In the genomic region with DNA sequence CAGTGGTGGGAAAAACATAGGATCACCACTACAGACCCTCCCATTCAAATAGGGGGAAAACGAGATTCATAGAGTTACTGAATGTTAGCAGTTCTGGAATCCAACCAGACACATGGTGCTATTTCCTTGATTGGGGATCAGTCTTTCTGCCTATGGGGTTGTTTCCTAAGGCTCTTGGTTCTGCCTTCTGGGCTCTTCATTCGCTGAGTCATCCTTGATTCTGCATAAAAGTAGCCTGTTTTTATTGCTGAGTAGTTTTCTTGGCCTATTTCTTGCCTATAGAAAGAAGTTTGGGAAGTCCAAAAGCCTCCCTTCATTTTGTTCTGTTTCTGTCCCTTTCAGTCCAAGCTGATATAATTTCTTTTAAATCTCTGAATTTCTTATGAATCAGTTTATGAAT, we compare ENCODE assay signal across 16 cellular contexts.
DNase-seq lines count a peak whose midpoint lies in the region; ATAC-seq, FAIRE-seq and TF ChIP-seq lines count a peak whose summit lies in the region.
"Had no signal": no experiment of that assay in that cellular context is flagged by ENCODE, and none has a peak within 500 bp of the region (broad histone marks: within the 10 kb centered on the region; RNA-seq: fewer than 3 reads in every experiment).

No MANE protein-coding gene starts in this region.

- DNase-seq in Caki2 (ENCODE audit: low read depth) (peak; percentile 48), K562 (ENCODE audit: extremely low read depth in 1 of 4, low spot score in 3 of 4) (peak; percentile 24 to 59 (median 46)), T-helper 17 cell (no peak)
- DNase-seq in natural killer cell treated with Interleukin-12 subunit alpha and Interleukin-12 subunit beta and Interleukin-15 and Interleukin-18, amount 100 ng/mL, for 72 hours (ENCODE audit: low spot score), result no peak
- DNase-seq in activated CD4-positive, alpha-beta T cell treated with anti-CD3 and anti-CD28 coated beads, Interleukin-2, amount 50 U/mL, for 48 hours, result no peak
- DNase-seq: activated CD8-positive, alpha-beta T cell treated with anti-CD3 and anti-CD28 coated beads for 36 hours; amygdala; cortex of kidney; foreskin keratinocyte; GOT3; NCI-H2227 treated with DMSO at 0.1 percent for 48 hours; stimulated activated naive CD4-positive, alpha-beta T cell had no signal

- H3K27me3 Mint-ChIP-seq in T-helper 17 cell, result no peaks in the 10 kb centered on the region
- H3K27me3 Mint-ChIP-seq in natural killer cell treated with Interleukin-12 subunit alpha and Interleukin-12 subunit beta and Interleukin-15 and Interleukin-18, amount 100 ng/mL, for 72 hours, result no peaks in the 10 kb centered on the region
- H3K27me3 Mint-ChIP-seq: activated CD8-positive, alpha-beta T cell treated with anti-CD3 and anti-CD28 coated beads for 36 hours had no signal

- H3K4me1 ChIP-seq in HUES64 (ENCODE audit: insufficient read depth, low read length), result peaks cover 50% of the 10 kb centered on the region
- peaks cover 2 to 9% of the 10 kb centered on the region in 2 experiments; a peak in 2 of 5 replicates for H3K4me1 ChIP-seq in K562 (replicated peaks in 1 of 2; ENCODE audit: control insufficient read depth in 2 of 2, insufficient read depth in 2 of 2, low read length in 2 of 2)
- H3K4me1 ChIP-seq in iPS-20b (ENCODE audit: insufficient read depth, low read length), result peaks cover 44% of the 10 kb centered on the region

- H3K9me1 ChIP-seq in K562 (ENCODE audit: control insufficient read depth, insufficient read depth, low read length), result no peaks in the 10 kb centered on the region

- TF ChIP-seq POLR2A in K562 (conservative IDR thresholded peaks at IDR 0.05), result no peak

- H3K36me3 ChIP-seq in HUES64 (ENCODE audit: insufficient read depth, low read length) (no peaks in the 10 kb centered on the region), K562 (ENCODE audit: control insufficient read depth, insufficient read depth, low read length) (no peaks in the 10 kb centered on the region), iPS-20b (ENCODE audit: insufficient read depth, low read depth, low read length) (no peaks in the 10 kb centered on the region)

- H3K36me3 Mint-ChIP-seq in T-helper 17 cell (ENCODE audit: low read depth), result no peaks in the 10 kb centered on the region
- no peaks in the 10 kb centered on the region for H3K36me3 Mint-ChIP-seq in natural killer cell treated with Interleukin-12 subunit alpha and Interleukin-12 subunit beta and Interleukin-15 and Interleukin-18, amount 100 ng/mL, for 72 hours

- no peak overlapping the region for H3K4me2 ChIP-seq in K562 (ENCODE audit: insufficient read depth, low read length)

- H3K4me3 Mint-ChIP-seq in T-helper 17 cell, result no peak overlapping the region
- H3K4me3 Mint-ChIP-seq in natural killer cell treated with Interleukin-12 subunit alpha and Interleukin-12 subunit beta and Interleukin-15 and Interleukin-18, amount 100 ng/mL, for 72 hours, result no peak overlapping the region
- H3K4me3 Mint-ChIP-seq: activated CD8-positive, alpha-beta T cell treated with anti-CD3 and anti-CD28 coated beads for 36 hours had no signal

- FAIRE-seq in K562 (lab: Jason Lieb, UNC), result peak; percentile 72

- no TSS peak for BruUV-seq in K562 (replicated peaks; lab: Mats Ljungman, UMichigan)

- peak overlapping the region; percentile 55 for H3K27ac ChIP-seq in HUES64 (ENCODE audit: low read depth, low read length)
- H3K27ac ChIP-seq in K562 (ENCODE audit: extremely low read depth, low read depth, low read length), result peak overlapping the region; percentile 60; the same call in 2 of the 3 replicates
- H3K27ac ChIP-seq in iPS-20b (ENCODE audit: low read length), result peak overlapping the region; percentile 19
- H3K27ac ChIP-seq: foreskin keratinocyte had no signal

- TF ChIP-seq RAD21 in K562 (CRISPR knock-in tag; conservative IDR thresholded peaks at IDR 0.05 in 1 of 2, IDR thresholded peaks at IDR 0.05 in 1 of 2), result no peak

- WGBS in HUES64, result 53% methylated on average over 2 of the region's 2 CpGs
- 8% methylated on average over 2 of the region's 2 CpGs for WGBS in K562 (ENCODE audit: insufficient coverage, low coverage, missing lambda C conversion rate)

- in situ Hi-C loops in Caki2 (cut with HindIII; ENCODE audit: low pct_unique_long_range_greater_than_20kb, low sequenced_read_pairs) (no loop called here), K562 (cut with MboI) (no loop called here)

- H3K4me3 ChIP-seq in HUES64 (ENCODE audit: low read length) (no peak overlapping the region), K562 (no peak overlapping the region), iPS-20b (ENCODE audit: low read length) (peak overlapping the region; percentile 7; the same call in 1 of the 2 replicates)

- H3K9ac ChIP-seq in HUES64 (ENCODE audit: low read depth, low read length), result peak overlapping the region; percentile 15; the same call in 1 of the 2 replicates
- no peak overlapping the region for H3K9ac ChIP-seq in K562 (ENCODE audit: insufficient read depth in 1 of 2, low read depth in 2 of 2, low read length in 2 of 2)
- no peak overlapping the region; the same call in 1 of the 2 replicates for H3K9ac ChIP-seq in iPS-20b (ENCODE audit: low read depth, low read length)

- ATAC-seq in K562 (peak; percentile 85), T-helper 17 cell (no peak), GM18868 (IDR thresholded peaks at IDR 0.05; ENCODE audit: unreplicated experiment) (no peak)
- ATAC-seq in natural killer cell treated with Interleukin-12 subunit alpha and Interleukin-12 subunit beta and Interleukin-15 and Interleukin-18, amount 100 ng/mL, for 72 hours, result no peak
- ATAC-seq: activated CD8-positive, alpha-beta T cell treated with anti-CD3 and anti-CD28 coated beads for 36 hours; foreskin keratinocyte; SK-N-SH treated with all-trans-retinoic acid at 6 μM for 48 hours had no signal

- H3K79me2 ChIP-seq in K562 (ENCODE audit: control insufficient read depth, insufficient read depth, low read length), result no peaks in the 10 kb centered on the region

- H3K27ac Mint-ChIP-seq in T-helper 17 cell, result no peak overlapping the region
- no peak overlapping the region for H3K27ac Mint-ChIP-seq in natural killer cell treated with Interleukin-12 subunit alpha and Interleukin-12 subunit beta and Interleukin-15 and Interleukin-18, amount 100 ng/mL, for 72 hours
- H3K27ac Mint-ChIP-seq: activated CD8-positive, alpha-beta T cell treated with anti-CD3 and anti-CD28 coated beads for 36 hours had no signal

- peak overlapping the region; percentile 37 for H2AFZ ChIP-seq in K562 (ENCODE audit: low read depth, low read length)

- H3K27me3 ChIP-seq in HUES64 (ENCODE audit: insufficient read depth, low read length), result no peaks in the 10 kb centered on the region
- no peaks in the 10 kb centered on the region for H3K27me3 ChIP-seq in K562 (ENCODE audit: control insufficient read depth in 2 of 2, insufficient read depth in 2 of 2, low read length in 2 of 2)
- H3K27me3 ChIP-seq in iPS-20b (ENCODE audit: insufficient read depth, low read length), result no peaks in the 10 kb centered on the region
- H3K27me3 ChIP-seq: foreskin keratinocyte had no signal

- POLR2A ChIA-PET in K562 (lab: Yijun Ruan, JAX), result interaction anchor here (0.6 to 1.4 kb wide), 7 partner anchors 9 to 575 kb away, joined by 3 to 8 read pairs (median 3); no protein-coding TSS in a partner anchor

- no peaks in the 10 kb centered on the region for H4K20me1 ChIP-seq in K562 (replicated peaks; ENCODE audit: control insufficient read depth, insufficient read depth, low read length)

- H3K4me1 Mint-ChIP-seq in T-helper 17 cell, result peaks cover 8% of the 10 kb centered on the region
- peaks cover 0 to 4% of the 10 kb centered on the region in 2 donors for H3K4me1 Mint-ChIP-seq in natural killer cell treated with Interleukin-12 subunit alpha and Interleukin-12 subunit beta and Interleukin-15 and Interleukin-18, amount 100 ng/mL, for 72 hours (ENCODE audit: low read depth in 2 of 2)

- TF ChIP-seq EP300 in K562 (IDR thresholded peaks at IDR 0.05; ENCODE audit: low read length), result no peak

- no peaks in the 10 kb centered on the region for H3K9me3 ChIP-seq in HUES64 (ENCODE audit: insufficient read depth, low read depth, low read length)
- no peaks in the 10 kb centered on the region for H3K9me3 ChIP-seq in K562 (replicated peaks; ENCODE audit: control insufficient read depth, insufficient read depth, low read depth, low read length)
- no peaks in the 10 kb centered on the region for H3K9me3 ChIP-seq in iPS-20b (ENCODE audit: insufficient read depth, low read depth, low read length)
- no peaks in the 10 kb centered on the region for H3K9me3 ChIP-seq in T-helper 17 cell (ENCODE audit: control insufficient read depth, low read length, poor library complexity, severe bottlenecking)

- CTCF ChIA-PET in K562 (lab: Yijun Ruan, JAX; ENCODE audit: low intra/inter-chr PET ratio), result no interaction called here

- no peak for TF ChIP-seq CTCF in K562 (IDR thresholded peaks at IDR 0.05 in 2 of 3, conservative IDR thresholded peaks at IDR 0.05 in 1 of 3; ENCODE audit: insufficient read depth in 2 of 3, low read depth in 1 of 3, low read length in 3 of 3)

- H3K9me3 Mint-ChIP-seq in natural killer cell treated with Interleukin-12 subunit alpha and Interleukin-12 subunit beta and Interleukin-15 and Interleukin-18, amount 100 ng/mL, for 72 hours, result no peaks in the 10 kb centered on the region
- H3K9me3 Mint-ChIP-seq: activated CD8-positive, alpha-beta T cell treated with anti-CD3 and anti-CD28 coated beads for 36 hours had no signal

- intact Hi-C loops in K562 (cut with micrococcal nuclease), result no loop called here

TF ChIP-seq in K562, 482 proteins besides CTCF, POLR2A, EP300 and RAD21 (continues in another document):
- TF ChIP-seq ZNF583 (CRISPR knock-in tag; IDR thresholded peaks at IDR 0.05) (no peak), JUND (IDR thresholded peaks at IDR 0.05; ENCODE audit: borderline replicate concordance, low read depth, low read length) (peak; percentile 66), JUND (tag; IDR thresholded peaks at IDR 0.05; ENCODE audit: borderline replicate concordance, low read depth, low read length) (no peak; the same call in 2 of the 3 replicates), CEBPG (CRISPR knock-in tag; IDR thresholded peaks at IDR 0.05) (no peak), CEBPG (tag; conservative IDR thresholded peaks at IDR 0.05 in 1 of 2, IDR thresholded peaks at IDR 0.05 in 1 of 2) (no peak), FOXK2 (conservative IDR thresholded peaks at IDR 0.05 in 1 of 2, IDR thresholded peaks at IDR 0.05 in 1 of 2; ENCODE audit: low read depth in 2 of 2) (0 out of 4 replicates have a peak, but pooled peaks of 1 of the 2 experiments have one; percentile 35), MAFF (IDR thresholded peaks at IDR 0.05; ENCODE audit: low read length) (peak; percentile 94), BACH1 (tag; IDR thresholded peaks at IDR 0.05) (peak; percentile 97), CBX2 (IDR thresholded peaks at IDR 0.05; ENCODE audit: insufficient read depth, low read length, poor library complexity, severe bottlenecking) (no peak), SMARCE1 (IDR thresholded peaks at IDR 0.05) (peak; percentile 47; the same call in 1 of the 2 replicates)

Comparison
In these comparisons a context has a peak if more than half of its experiments do, and no peak if none do; other contexts are left out.
1. DNase-seq: peak in Caki2 (single experiment) and K562 (4 of 4); none in T-helper 17 cell (0 of 3), natural killer cell treated with Interleukin-12 subunit alpha and Interleukin-12 subunit beta and Interleukin-15 and Interleukin-18, amount 100 ng/mL, for 72 hours (single experiment) and activated CD4-positive, alpha-beta T cell treated with anti-CD3 and anti-CD28 coated beads, Interleukin-2, amount 50 U/mL, for 48 hours (0 of 2).
2. Peak in every context shown above with its lines, with median percentiles within 50 percentile points of each other: H3K27ac ChIP-seq.